11 cellular contexts compared by ENCODE assay signal in genomic region chrX:40420899-40421729, GRCh38.
DNase-seq lines count a peak whose midpoint lies in the region; ATAC-seq and TF ChIP-seq lines count a peak whose summit lies in the region.
"Had no signal": no experiment of that assay in that cellular context is flagged by ENCODE, and none has a peak within 500 bp of the region (broad histone marks: within the 10 kb centered on the region; RNA-seq: fewer than 3 reads in every experiment).

No MANE protein-coding gene starts in this region.

- H3K4me3 Mint-ChIP-seq in endodermal cell = no peak overlapping the region
- no peak overlapping the region for H3K4me3 Mint-ChIP-seq in stimulated activated effector memory CD8-positive, alpha-beta T cell treated with anti-CD3 and anti-CD28 coated beads, Interleukin-12 subunit alpha, Interleukin-12 subunit beta, amount 100 ng/mL, for 72 hours

- no peaks in the 10 kb centered on the region for H3K4me1 ChIP-seq in endodermal cell (ENCODE audit: control insufficient read depth, insufficient read depth, low read length)
- no peaks in the 10 kb centered on the region for H3K4me1 ChIP-seq in gastrocnemius medialis
- H3K4me1 ChIP-seq: A549 had no signal

- no peaks in the 10 kb centered on the region for H3K27me3 ChIP-seq in endodermal cell (ENCODE audit: control insufficient read depth, insufficient read depth, low read length, poor library complexity, severe bottlenecking)
- peaks cover 0 to 3% (median 0%) of the 10 kb centered on the region in 3 donors for H3K27me3 ChIP-seq in gastrocnemius medialis
- H3K27me3 ChIP-seq: ovary had no signal

- H3K9me3 ChIP-seq in endodermal cell (ENCODE audit: control insufficient read depth, low read length) (peaks cover 4% of the 10 kb centered on the region), gastrocnemius medialis (no peaks in the 10 kb centered on the region)
- H3K9me3 ChIP-seq: A549, ovary had no signal

- in situ Hi-C loops in gastrocnemius medialis (cut with MboI; ENCODE audit: low sequenced_read_pairs in 4 of 4) = no loop called here

- no peaks in the 10 kb centered on the region for H3K36me3 Mint-ChIP-seq in endodermal cell (ENCODE audit: low read depth)
- no peaks in the 10 kb centered on the region for H3K36me3 Mint-ChIP-seq in stimulated activated effector memory CD8-positive, alpha-beta T cell treated with anti-CD3 and anti-CD28 coated beads, Interleukin-12 subunit alpha, Interleukin-12 subunit beta, amount 100 ng/mL, for 72 hours

- peaks cover 3% of the 10 kb centered on the region for H3K4me1 Mint-ChIP-seq in endodermal cell
- peaks cover 17% of the 10 kb centered on the region for H3K4me1 Mint-ChIP-seq in stimulated activated effector memory CD8-positive, alpha-beta T cell treated with anti-CD3 and anti-CD28 coated beads, Interleukin-12 subunit alpha, Interleukin-12 subunit beta, amount 100 ng/mL, for 72 hours

- DNase-seq in NCI-H2196 (lab: John Stamatoyannopoulos, UW; ENCODE audit: unreplicated experiment) (peak; percentile 15), NCI-H2196 treated with DMSO at 0.1 percent for 48 hours (lab: John Stamatoyannopoulos, UW; ENCODE audit: unreplicated experiment) (no peak), HT-29 (ENCODE audit: low spot score) (peak; percentile 45), endodermal cell (peak; percentile 58), NCI-H748 (lab: John Stamatoyannopoulos, UW; ENCODE audit: unreplicated experiment) (no peak), gastrocnemius medialis (no peak), NCI-H2171 treated with DMSO at 0.1 percent for 48 hours (lab: John Stamatoyannopoulos, UW) (no peak)
- DNase-seq in stimulated activated effector memory CD8-positive, alpha-beta T cell treated with anti-CD3 and anti-CD28 coated beads, Interleukin-12 subunit alpha, Interleukin-12 subunit beta, amount 100 ng/mL, for 72 hours (ENCODE audit: low spot score in 2 of 2) = no peak
- DNase-seq: ovary had no signal

- no peak for TF ChIP-seq CTCF in endodermal cell (conservative IDR thresholded peaks at IDR 0.05)
- TF ChIP-seq CTCF in gastrocnemius medialis (IDR thresholded peaks at IDR 0.05 in 4 of 5, conservative IDR thresholded peaks at IDR 0.05 in 1 of 5) = no peak

- no peaks in the 10 kb centered on the region for H3K36me3 ChIP-seq in endodermal cell (ENCODE audit: control insufficient read depth, insufficient read depth, low read length)
- no peaks in the 10 kb centered on the region for H3K36me3 ChIP-seq in gastrocnemius medialis
- H3K36me3 ChIP-seq: ovary had no signal

- H3K27ac ChIP-seq in endodermal cell (ENCODE audit: low read depth, low read length) (no peak overlapping the region), gastrocnemius medialis (no peak overlapping the region)
- H3K27ac ChIP-seq: A549, ovary, VCaP had no signal

- no peak overlapping the region for H3K9ac ChIP-seq in endodermal cell (ENCODE audit: extremely low read depth, low read length, poor library complexity, severe bottlenecking)

- no peak for TF ChIP-seq POLR2A in gastrocnemius medialis (IDR thresholded peaks at IDR 0.05)

- intact Hi-C loops in gastrocnemius medialis (cut with DNase I; ENCODE audit: low total_unique reads) = no loop called here

- 82 to 98% methylated on average over 3 to 8 of the region's 9 CpGs for WGBS in endodermal cell (ENCODE audit: insufficient coverage in 1 of 2, insufficient read length in 1 of 2), 2 experiments

- H3K9me3 Mint-ChIP-seq in endodermal cell = peaks cover 53% of the 10 kb centered on the region
- H3K9me3 Mint-ChIP-seq in stimulated activated effector memory CD8-positive, alpha-beta T cell treated with anti-CD3 and anti-CD28 coated beads, Interleukin-12 subunit alpha, Interleukin-12 subunit beta, amount 100 ng/mL, for 72 hours = no peaks in the 10 kb centered on the region

- no peak overlapping the region for H3K4me3 ChIP-seq in endodermal cell (ENCODE audit: low read length)
- H3K4me3 ChIP-seq in gastrocnemius medialis = no peak overlapping the region
- H3K4me3 ChIP-seq: A549, ovary had no signal

- ATAC-seq in stimulated activated effector memory CD8-positive, alpha-beta T cell treated with anti-CD3 and anti-CD28 coated beads, Interleukin-12 subunit alpha, Interleukin-12 subunit beta, amount 100 ng/mL, for 72 hours = no peak
- no peak for ATAC-seq in gastrocnemius medialis
- ATAC-seq: A549 had no signal

- peaks cover 2% of the 10 kb centered on the region for H3K27me3 Mint-ChIP-seq in endodermal cell (ENCODE audit: insufficient read depth)

- H3K27ac Mint-ChIP-seq in endodermal cell = no peak overlapping the region
- H3K27ac Mint-ChIP-seq in stimulated activated effector memory CD8-positive, alpha-beta T cell treated with anti-CD3 and anti-CD28 coated beads, Interleukin-12 subunit alpha, Interleukin-12 subunit beta, amount 100 ng/mL, for 72 hours = peak overlapping the region; percentile 58

Comparison
In these comparisons a context has a peak if more than half of its experiments do, and no peak if none do; other contexts are left out.
1. DNase-seq: peak in NCI-H2196 (single experiment), HT-29 (single experiment) and endodermal cell (single experiment); none in NCI-H2196 treated with DMSO at 0.1 percent for 48 hours (single experiment), stimulated activated effector memory CD8-positive, alpha-beta T cell treated with anti-CD3 and anti-CD28 coated beads, Interleukin-12 subunit alpha, Interleukin-12 subunit beta, amount 100 ng/mL, for 72 hours (0 of 2), NCI-H748 (single experiment), gastrocnemius medialis (0 of 2) and NCI-H2171 treated with DMSO at 0.1 percent for 48 hours (single experiment).